In the genomic region with DNA sequence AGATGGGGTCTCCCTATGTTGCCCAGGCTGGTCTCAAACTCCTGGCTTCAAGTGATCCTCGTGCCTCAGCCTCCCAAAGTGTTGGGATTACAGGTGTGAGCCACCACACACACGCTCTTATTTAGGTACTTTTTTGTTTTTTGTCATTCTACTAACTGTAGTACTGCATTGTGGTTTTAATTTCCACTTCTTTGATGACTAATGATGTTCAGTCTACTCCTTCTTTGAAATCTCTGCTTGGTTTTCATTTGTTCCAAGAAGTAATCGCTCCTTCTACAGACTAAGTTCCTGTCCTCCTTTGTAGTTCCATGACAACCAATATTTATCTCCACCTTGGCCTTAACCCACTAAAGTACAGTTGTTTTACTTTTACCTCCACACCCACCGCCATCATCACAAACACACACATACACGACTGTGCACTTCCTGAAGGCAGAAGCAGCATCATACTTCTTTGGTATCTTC, we compare ENCODE assay signal across 9 cellular contexts. TPM values are rescaled to one million over a fixed set of nuclear protein-coding genes. Genes with fewer than 3 reads are reported as not detected.
DNase-seq lines count a peak whose midpoint lies in the region; ATAC-seq, FAIRE-seq and TF ChIP-seq lines count a peak whose summit lies in the region.
"Had no signal": no experiment of that assay in that cellular context is flagged by ENCODE, and none has a peak within 500 bp of the region (broad histone marks: within the 10 kb centered on the region; RNA-seq: fewer than 3 reads in every experiment).

No MANE protein-coding gene starts in this region.

- peak overlapping the region; percentile 76 for H3K27ac ChIP-seq in CD4-positive, alpha-beta T cell (ENCODE audit: low read depth, low read length)
- H3K27ac ChIP-seq in astrocyte (ENCODE audit: low read depth, low read length) (no peak overlapping the region), stomach (peak overlapping the region in 2 of 5 donors; percentile 31 to 44)
- H3K27ac ChIP-seq: sigmoid colon had no signal

- no peak for FAIRE-seq in astrocyte (lab: Jason Lieb, UNC)

- H3K36me3 ChIP-seq in astrocyte (ENCODE audit: insufficient read depth, low read length) = no peaks in the 10 kb centered on the region
- no peaks in the 10 kb centered on the region for H3K36me3 ChIP-seq in stomach
- no peaks in the 10 kb centered on the region for H3K36me3 ChIP-seq in mucosa of descending colon (ENCODE audit: low read depth)
- H3K36me3 ChIP-seq: sigmoid colon had no signal

- H3K4me1 Mint-ChIP-seq in CD4-positive, alpha-beta T cell (ENCODE audit: low read depth) = peaks cover 28% of the 10 kb centered on the region
- peaks cover 6% of the 10 kb centered on the region for H3K4me1 Mint-ChIP-seq in astrocyte (ENCODE audit: low read depth, unreplicated experiment)
- peaks cover 27 to 33% (median 30%) of the 10 kb centered on the region in 4 donors for H3K4me1 Mint-ChIP-seq in naive thymus-derived CD8-positive, alpha-beta T cell

- peaks cover 3% of the 10 kb centered on the region for H3K27me3 Mint-ChIP-seq in CD4-positive, alpha-beta T cell
- H3K27me3 Mint-ChIP-seq in astrocyte (ENCODE audit: low read depth, unreplicated experiment) = peaks cover 39% of the 10 kb centered on the region
- peaks cover 4 to 6% (median 5%) of the 10 kb centered on the region in 5 donors for H3K27me3 Mint-ChIP-seq in naive thymus-derived CD8-positive, alpha-beta T cell

- H3K27me3 ChIP-seq in CD4-positive, alpha-beta T cell (ENCODE audit: control insufficient read depth, insufficient read depth, low read length) = no peaks in the 10 kb centered on the region
- H3K27me3 ChIP-seq in astrocyte (ENCODE audit: insufficient read depth, low read length) (no peaks in the 10 kb centered on the region), stomach (no peaks in the 10 kb centered on the region)

- H3K9me3 Mint-ChIP-seq in CD4-positive, alpha-beta T cell = peaks cover 4% of the 10 kb centered on the region
- peaks cover 2% of the 10 kb centered on the region for H3K9me3 Mint-ChIP-seq in astrocyte (ENCODE audit: unreplicated experiment)
- peaks cover 0 to 6% (median 0%) of the 10 kb centered on the region in 9 donors for H3K9me3 Mint-ChIP-seq in naive thymus-derived CD8-positive, alpha-beta T cell

- TF ChIP-seq EP300 in stomach (IDR thresholded peaks at IDR 0.05) = no peak

- no peaks in the 10 kb centered on the region for H4K20me1 ChIP-seq in astrocyte (ENCODE audit: insufficient read depth, low read length)

- intact Hi-C loops in CD4-positive, alpha-beta T cell (cut with DNase I, micrococcal nuclease) = loop anchor here in 1 of 2 experiments (2.0 to 5.0 kb wide), 3 partner anchors 34 to 99 kb away; a partner anchor contains a TSS
- intact Hi-C loops in stomach (cut with DNase I; ENCODE audit: low total_unique reads) = loop anchor here (10.0 kb wide), 1 partner anchor 106 kb away; no protein-coding TSS in a partner anchor
- intact Hi-C loops in mucosa of descending colon (cut with DNase I, micrococcal nuclease) = no loop called here

- peak; percentile 53 for ATAC-seq in CD4-positive, alpha-beta T cell (ENCODE audit: poor library complexity)
- ATAC-seq in naive thymus-derived CD8-positive, alpha-beta T cell = peak; percentile 43 to 52
- no peak for ATAC-seq in mucosa of descending colon

- H3K4me1 ChIP-seq in astrocyte (ENCODE audit: insufficient read depth, low read length) = peaks cover 11% of the 10 kb centered on the region
- peaks cover 6 to 18% (median 16%) of the 10 kb centered on the region in 4 donors for H3K4me1 ChIP-seq in stomach
- H3K4me1 ChIP-seq in mucosa of descending colon (ENCODE audit: low read depth) = peaks cover 22% of the 10 kb centered on the region

- H3K4me3 Mint-ChIP-seq in CD4-positive, alpha-beta T cell = peak overlapping the region; percentile 65
- H3K4me3 Mint-ChIP-seq in astrocyte (ENCODE audit: unreplicated experiment) = peak overlapping the region; percentile 79
- H3K4me3 Mint-ChIP-seq in naive thymus-derived CD8-positive, alpha-beta T cell = peak overlapping the region; percentile 69 to 95 (median 86)

- H3K36me3 Mint-ChIP-seq in CD4-positive, alpha-beta T cell (ENCODE audit: low read depth) = no peaks in the 10 kb centered on the region
- H3K36me3 Mint-ChIP-seq in astrocyte (ENCODE audit: low read depth, unreplicated experiment) = no peaks in the 10 kb centered on the region
- H3K36me3 Mint-ChIP-seq in naive thymus-derived CD8-positive, alpha-beta T cell = peaks cover 0 to 4% (median 0%) of the 10 kb centered on the region in 3 donors

- H3K4me3 ChIP-seq in astrocyte (ENCODE audit: insufficient read depth, low read depth, low read length) (peak overlapping the region; percentile 63), stomach (no peak overlapping the region), mucosa of descending colon (no peak overlapping the region)

- no peak overlapping the region for H3K9ac ChIP-seq in astrocyte (ENCODE audit: low read length)

- WGBS in stomach, 5 donors = 71 to 83% (median 77%) methylated on average over 5 of the region's 5 CpGs

- DNase-seq in CD4-positive, alpha-beta T cell = peak in 4 of 10 experiments; percentile 27 to 49 (median 34)
- DNase-seq in OCI-M1 (lab: John Stamatoyannopoulos, UW) (peak; percentile 28), astrocyte (ENCODE audit: low read depth) (no peak), stomach (no peak), mucosa of descending colon (no peak), GF-D8 (lab: John Stamatoyannopoulos, UW) (no peak), anterior cingulate cortex (lab: John Stamatoyannopoulos, UW) (no peak)
- DNase-seq in naive thymus-derived CD8-positive, alpha-beta T cell = peak in 2 of 10 donors; percentile 17 to 26

- CTCF ChIA-PET in CD4-positive, alpha-beta T cell (lab: Charles Lee) = interaction anchor here (0.7 to 2.6 kb wide), 4 partner anchors 8 to 100 kb away, joined by 3 to 14 read pairs (median 4); a partner anchor contains a TSS

- no peaks in the 10 kb centered on the region for H3K79me2 ChIP-seq in astrocyte (ENCODE audit: insufficient read depth, low read length)

- POLR2A ChIA-PET in CD4-positive, alpha-beta T cell (lab: Charles Lee) = interaction anchor here (0.8 to 2.0 kb wide), 11 partner anchors 8 to 1368 kb away, joined by 3 to 13 read pairs (median 4); a partner anchor contains a TSS
- POLR2A ChIA-PET in naive thymus-derived CD8-positive, alpha-beta T cell (lab: Charles Lee) = interaction anchor here (1.4 to 2.2 kb wide), 4 partner anchors 10 to 127 kb away, joined by 9 to 12 read pairs (median 11); a partner anchor contains a TSS

- TF ChIP-seq POLR2A in stomach (IDR thresholded peaks at IDR 0.05) = no peak

- peak overlapping the region; percentile 91 for H3K27ac Mint-ChIP-seq in CD4-positive, alpha-beta T cell
- no peak overlapping the region for H3K27ac Mint-ChIP-seq in astrocyte (ENCODE audit: unreplicated experiment)
- H3K27ac Mint-ChIP-seq in naive thymus-derived CD8-positive, alpha-beta T cell = peak overlapping the region; percentile 86 to 96 (median 94)

- TF ChIP-seq CTCF in CD4-positive, alpha-beta T cell (IDR thresholded peaks at IDR 0.05) = no peak
- TF ChIP-seq CTCF in astrocyte (IDR thresholded peaks at IDR 0.05; ENCODE audit: insufficient read depth, low read depth, low read length) (no peak), stomach (IDR thresholded peaks at IDR 0.05) (no peak), mucosa of descending colon (IDR thresholded peaks at IDR 0.05) (no peak)

- H3K4me2 ChIP-seq in astrocyte (ENCODE audit: low read length) = peak overlapping the region; percentile 93

- H2AFZ ChIP-seq in astrocyte (ENCODE audit: low read depth, low read length) = peak overlapping the region; percentile 91

- no peaks in the 10 kb centered on the region for H3K9me3 ChIP-seq in CD4-positive, alpha-beta T cell (ENCODE audit: control insufficient read depth, low read length)
- H3K9me3 ChIP-seq in astrocyte (ENCODE audit: insufficient read depth, low read depth, low read length) (no peaks in the 10 kb centered on the region), stomach (no peaks in the 10 kb centered on the region), mucosa of descending colon (no peaks in the 10 kb centered on the region)
- H3K9me3 ChIP-seq: sigmoid colon had no signal

RNA-seq across cellular contexts. Expression of a gene that starts 0.5 kb away (rescaled TPM):
- 1 to 10 TPM; 4.4 to 5.1 TPM for total RNA-seq in CD4-positive, alpha-beta T cell
- total RNA-seq in astrocyte = 0.19 and 0.54 TPM in 2 replicates
- total RNA-seq in naive thymus-derived CD8-positive, alpha-beta T cell = 1 to 10 TPM; 4.6 to 5.2 TPM
- under 1 TPM; 0.31 to 0.37 (median 0.35) TPM for polyA plus RNA-seq in naive thymus-derived CD8-positive, alpha-beta T cell
- total RNA-seq in stomach = 1 to 10 TPM in 2 of 5 donors, not detected in 3; 1.3 to 1.5 TPM
- under 1 TPM; 0.12 to 0.31 (median 0.20) TPM for polyA plus RNA-seq in stomach
- 1 to 10 TPM in 2 of 3 donors, under 1 TPM in 1; 0.73 to 1.7 (median 1.5) TPM for total RNA-seq in mucosa of descending colon

RNA-seq across cellular contexts. Expression of a gene that starts 9.0 kb away (rescaled TPM):
- total RNA-seq in CD4-positive, alpha-beta T cell = 10 to 100 TPM; 67.0 to 69.8 TPM
- total RNA-seq in astrocyte (15.8 and 16.7 TPM in 2 replicates), stomach (10 to 100 TPM in 4 of 5 donors, 1 to 10 TPM in 1; 8.2 to 73.9 (median 15.6) TPM), mucosa of descending colon (100 to 1,000 TPM in 1 of 3 donors, 10 to 100 TPM in 2; 38.2 to 113 (median 66.5) TPM)
- total RNA-seq in naive thymus-derived CD8-positive, alpha-beta T cell = 10 to 100 TPM; 39.3 to 42.7 TPM
- polyA plus RNA-seq in naive thymus-derived CD8-positive, alpha-beta T cell = 10 to 100 TPM; 11.0 to 23.0 (median 15.6) TPM
- 10 to 100 TPM in 2 of 3 donors, 1 to 10 TPM in 1; 9.8 to 27.1 (median 11.3) TPM for polyA plus RNA-seq in stomach

RNA-seq across cellular contexts. Expression of a gene that starts 47.9 kb away (rescaled TPM):
- total RNA-seq in CD4-positive, alpha-beta T cell = 10 to 100 TPM; 23.2 to 24.4 TPM
- total RNA-seq in astrocyte (1.0 and 1.5 TPM in 2 replicates), stomach (100 to 1,000 TPM in 2 of 5 donors, 10 to 100 TPM in 3; 59.8 to 191 (median 86.8) TPM), mucosa of descending colon (100 to 1,000 TPM in 2 of 3 donors, 10 to 100 TPM in 1; 69.7 to 197 (median 150) TPM)
- 10 to 100 TPM; 41.0 to 41.9 TPM for total RNA-seq in naive thymus-derived CD8-positive, alpha-beta T cell
- 10 to 100 TPM; 12.3 to 21.6 (median 16.0) TPM for polyA plus RNA-seq in naive thymus-derived CD8-positive, alpha-beta T cell
- 100 to 1,000 TPM in 1 of 3 donors, 10 to 100 TPM in 2; 24.1 to 202 (median 43.7) TPM for polyA plus RNA-seq in stomach
